ENCODE assay signal across 9 cellular contexts in genomic region chr21:40386301-40386911, GRCh38.
A peak's percentile ranks its signal among the peaks of the same experiment; 100 is the strongest.
DNase-seq lines count a peak whose midpoint lies in the region; ATAC-seq, FAIRE-seq and TF ChIP-seq lines count a peak whose summit lies in the region.
"Had no signal": no experiment of that assay in that cellular context is flagged by ENCODE, and none has a peak within 500 bp of the region (broad histone marks: within the 10 kb centered on the region; RNA-seq: fewer than 3 reads in every experiment).

No MANE protein-coding gene starts in this region.

- no peaks in the 10 kb centered on the region for H3K9me3 ChIP-seq in body of pancreas

- no peak overlapping the region for H3K4me3 Mint-ChIP-seq in activated T-cell treated with anti-CD3 and anti-CD28 coated beads, Interleukin-2, amount 50 U/mL, for 24 hours
- H3K4me3 Mint-ChIP-seq in stimulated activated naive CD8-positive, alpha-beta T cell treated with anti-CD3 and anti-CD28 coated beads, Interleukin-15, amount 100 ng/mL, for 72 hours: no peak overlapping the region

- TF ChIP-seq POLR2A in body of pancreas (IDR thresholded peaks at IDR 0.05): no peak

- no peaks in the 10 kb centered on the region for H3K36me3 Mint-ChIP-seq in activated T-cell treated with anti-CD3 and anti-CD28 coated beads, Interleukin-2, amount 50 U/mL, for 24 hours (ENCODE audit: low read depth)

- peak; percentile 33 for DNase-seq in activated T-cell treated with anti-CD3 and anti-CD28 coated beads, Interleukin-2, amount 50 U/mL, for 24 hours
- DNase-seq in activated T-cell treated with anti-CD3 and anti-CD28 coated beads, Interleukin-2, amount 50 U/mL, for 1 hour: no peak
- peak; percentile 81 for DNase-seq in NCI-H748 (lab: John Stamatoyannopoulos, UW; ENCODE audit: unreplicated experiment)
- DNase-seq in body of pancreas: peak; percentile 65 to 79 (median 66)
- DNase-seq in kidney tubule cell (ENCODE audit: low spot score): peak; percentile 59
- peak; percentile 17 to 26 for DNase-seq in stimulated activated naive CD8-positive, alpha-beta T cell treated with anti-CD3 and anti-CD28 coated beads, Interleukin-15, amount 100 ng/mL, for 72 hours
- DNase-seq in epidermal melanocyte (ENCODE audit: insufficient read length, low spot score): no peak
- no peak for DNase-seq in HTR-8/SVneo (ENCODE audit: insufficient read length, low spot score)

- no peaks in the 10 kb centered on the region for H3K9me3 Mint-ChIP-seq in activated T-cell treated with anti-CD3 and anti-CD28 coated beads, Interleukin-2, amount 50 U/mL, for 24 hours
- H3K9me3 Mint-ChIP-seq in stimulated activated naive CD8-positive, alpha-beta T cell treated with anti-CD3 and anti-CD28 coated beads, Interleukin-15, amount 100 ng/mL, for 72 hours: peaks cover 0 to 5% of the 10 kb centered on the region in 2 donors

- no peak for FAIRE-seq in HTR-8/SVneo (lab: Jason Lieb, UNC)
- FAIRE-seq: GM12878 had no signal

- H3K4me1 Mint-ChIP-seq in activated T-cell treated with anti-CD3 and anti-CD28 coated beads, Interleukin-2, amount 50 U/mL, for 24 hours (ENCODE audit: low read depth): no peaks in the 10 kb centered on the region
- H3K4me1 Mint-ChIP-seq in stimulated activated naive CD8-positive, alpha-beta T cell treated with anti-CD3 and anti-CD28 coated beads, Interleukin-15, amount 100 ng/mL, for 72 hours: no peaks in the 10 kb centered on the region

- no peak overlapping the region for H3K4me3 ChIP-seq in body of pancreas
- H3K4me3 ChIP-seq: GM12878 had no signal

- no peaks in the 10 kb centered on the region for H3K27me3 Mint-ChIP-seq in activated T-cell treated with anti-CD3 and anti-CD28 coated beads, Interleukin-2, amount 50 U/mL, for 24 hours
- H3K27me3 Mint-ChIP-seq in stimulated activated naive CD8-positive, alpha-beta T cell treated with anti-CD3 and anti-CD28 coated beads, Interleukin-15, amount 100 ng/mL, for 72 hours: peaks cover 22% of the 10 kb centered on the region

- no peaks in the 10 kb centered on the region for H3K27me3 ChIP-seq in body of pancreas

- ATAC-seq in body of pancreas: peak; percentile 71
- ATAC-seq in stimulated activated naive CD8-positive, alpha-beta T cell treated with anti-CD3 and anti-CD28 coated beads, Interleukin-15, amount 100 ng/mL, for 72 hours: no peak
- ATAC-seq: GM12878 had no signal

- WGBS in body of pancreas, 2 donors: 2 to 9% methylated on average over 13 to 23 of the region's 23 CpGs

- H3K36me3 ChIP-seq in body of pancreas (replicated peaks in 1 of 2; ENCODE audit: insufficient read depth in 1 of 2, low read depth in 2 of 2): no peaks in the 10 kb centered on the region

- no peak overlapping the region for H3K27ac ChIP-seq in body of pancreas

- H3K4me1 ChIP-seq in body of pancreas: peaks cover 7% of the 10 kb centered on the region

- peak; percentile 65 to 91 (median 83) for TF ChIP-seq CTCF in body of pancreas (IDR thresholded peaks at IDR 0.05)

- H3K27ac Mint-ChIP-seq in activated T-cell treated with anti-CD3 and anti-CD28 coated beads, Interleukin-2, amount 50 U/mL, for 24 hours: no peak overlapping the region
- no peak overlapping the region for H3K27ac Mint-ChIP-seq in stimulated activated naive CD8-positive, alpha-beta T cell treated with anti-CD3 and anti-CD28 coated beads, Interleukin-15, amount 100 ng/mL, for 72 hours

- intact Hi-C loops in body of pancreas (cut with DNase I): loop anchor here (5.0 kb wide), 1 partner anchor 244 kb away; no protein-coding TSS in a partner anchor

Comparison
In these comparisons a context has a peak if more than half of its experiments do, and no peak if none do; other contexts are left out.
1. DNase-seq: peak in activated T-cell treated with anti-CD3 and anti-CD28 coated beads, Interleukin-2, amount 50 U/mL, for 24 hours (single experiment), NCI-H748 (single experiment), body of pancreas (4 of 4), kidney tubule cell (single experiment) and stimulated activated naive CD8-positive, alpha-beta T cell treated with anti-CD3 and anti-CD28 coated beads, Interleukin-15, amount 100 ng/mL, for 72 hours (2 of 2); none in activated T-cell treated with anti-CD3 and anti-CD28 coated beads, Interleukin-2, amount 50 U/mL, for 1 hour (single experiment), epidermal melanocyte (single experiment) and HTR-8/SVneo (single experiment).